ENCODE assay signal across 1 cellular context in the genomic region with DNA sequence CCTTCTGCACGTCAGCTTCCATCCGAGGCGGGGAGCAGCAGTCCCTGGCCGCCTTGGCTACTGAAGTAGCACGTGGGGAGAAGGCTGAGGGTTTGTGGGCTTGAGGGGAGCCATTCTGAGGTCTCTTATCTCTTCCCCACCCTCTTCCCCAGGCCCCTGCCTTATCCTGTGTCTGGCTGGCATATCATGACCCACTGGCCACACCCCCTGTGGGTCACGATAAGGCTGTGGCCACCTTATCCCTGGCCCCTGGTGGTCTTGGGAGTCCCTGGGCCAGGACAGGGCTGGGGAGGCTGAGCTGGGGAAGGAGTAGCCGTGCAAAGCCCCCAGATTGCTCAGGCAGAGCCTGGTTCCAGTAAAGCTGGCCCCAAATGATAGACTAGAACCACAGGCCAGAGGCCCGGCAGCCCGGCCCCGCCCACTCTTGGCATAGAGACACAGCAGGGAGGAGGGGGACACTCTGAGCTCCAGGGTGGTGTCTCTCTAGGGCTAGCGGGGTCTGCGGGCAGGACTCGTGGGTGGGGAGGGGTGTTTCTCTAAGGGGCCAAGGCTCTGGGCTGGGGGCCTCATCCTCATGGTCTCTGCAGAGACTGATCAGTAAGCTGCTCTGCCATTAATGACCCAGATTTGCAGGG.
TF ChIP-seq lines count a peak whose summit lies in the region.

No MANE protein-coding gene starts in this region.

TF ChIP-seq in K562, 482 proteins besides CTCF, POLR2A, EP300 and RAD21:
- TF ChIP-seq SAFB (IDR thresholded peaks at IDR 0.05; ENCODE audit: borderline replicate concordance, low read depth, low read length), result no peak
- TF ChIP-seq CBX5 (IDR thresholded peaks at IDR 0.05; ENCODE audit: borderline replicate concordance, low read depth), result no peak
- TF ChIP-seq PHF21A (IDR thresholded peaks at IDR 0.05; ENCODE audit: borderline replicate concordance, low read depth), result no peak
- TF ChIP-seq CBFA2T2 (conservative IDR thresholded peaks at IDR 0.05), result peak; percentile 52; the same call in 1 of the 2 replicates
- peak; percentile 69 for TF ChIP-seq CBFA2T3 (IDR thresholded peaks at IDR 0.05)
- no peak for TF ChIP-seq MYC (IDR thresholded peaks at IDR 0.05; ENCODE audit: low read depth, low read length)
- no peak for TF ChIP-seq MYC (CRISPR knock-in tag; IDR thresholded peaks at IDR 0.05; ENCODE audit: borderline replicate concordance, low read depth)
- no peak for TF ChIP-seq ZC3H4 (CRISPR knock-in tag; IDR thresholded peaks at IDR 0.05; ENCODE audit: borderline replicate concordance)
- TF ChIP-seq GTF2E2 (tag; IDR thresholded peaks at IDR 0.05), result no peak
- TF ChIP-seq PYGO2 (tag; IDR thresholded peaks at IDR 0.05), result no peak
- TF ChIP-seq ZSCAN29 (IDR thresholded peaks at IDR 0.05), result no peak
- TF ChIP-seq, protein P1, sequence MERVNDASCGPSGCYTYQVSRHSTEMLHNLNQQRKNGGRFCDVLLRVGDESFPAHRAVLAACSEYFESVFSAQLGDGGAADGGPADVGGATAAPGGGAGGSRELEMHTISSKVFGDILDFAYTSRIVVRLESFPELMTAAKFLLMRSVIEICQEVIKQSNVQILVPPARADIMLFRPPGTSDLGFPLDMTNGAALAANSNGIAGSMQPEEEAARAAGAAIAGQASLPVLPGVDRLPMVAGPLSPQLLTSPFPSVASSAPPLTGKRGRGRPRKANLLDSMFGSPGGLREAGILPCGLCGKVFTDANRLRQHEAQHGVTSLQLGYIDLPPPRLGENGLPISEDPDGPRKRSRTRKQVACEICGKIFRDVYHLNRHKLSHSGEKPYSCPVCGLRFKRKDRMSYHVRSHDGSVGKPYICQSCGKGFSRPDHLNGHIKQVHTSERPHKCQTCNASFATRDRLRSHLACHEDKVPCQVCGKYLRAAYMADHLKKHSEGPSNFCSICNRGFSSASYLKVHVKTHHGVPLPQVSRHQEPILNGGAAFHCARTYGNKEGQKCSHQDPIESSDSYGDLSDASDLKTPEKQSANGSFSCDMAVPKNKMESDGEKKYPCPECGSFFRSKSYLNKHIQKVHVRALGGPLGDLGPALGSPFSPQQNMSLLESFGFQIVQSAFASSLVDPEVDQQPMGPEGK (CRISPR knock-in tag; IDR thresholded peaks at IDR 0.05; ENCODE audit: borderline replicate concordance), result no peak
- no peak for TF ChIP-seq NR4A1 (CRISPR knock-in tag; IDR thresholded peaks at IDR 0.05)
- no peak for TF ChIP-seq NR4A1 (tag; IDR thresholded peaks at IDR 0.05)
- TF ChIP-seq ZNF347 (CRISPR knock-in tag; IDR thresholded peaks at IDR 0.05; ENCODE audit: low read depth), result no peak
- no peak for TF ChIP-seq BACH1 (tag; IDR thresholded peaks at IDR 0.05)
- TF ChIP-seq MTA2 (IDR thresholded peaks at IDR 0.05; ENCODE audit: low read depth), result no peak
- TF ChIP-seq ZNF165 (CRISPR knock-in tag; IDR thresholded peaks at IDR 0.05; ENCODE audit: borderline replicate concordance), result no peak
- no peak for TF ChIP-seq KAT8 (IDR thresholded peaks at IDR 0.05; ENCODE audit: low read depth)
- TF ChIP-seq ZBED1 (IDR thresholded peaks at IDR 0.05), result 0 out of 2 replicates have a peak, but pooled peaks have one; percentile 57
- peak; percentile 58 for TF ChIP-seq TCF3 (CRISPR knock-in tag; IDR thresholded peaks at IDR 0.05)
- no peak for TF ChIP-seq MIER1 (IDR thresholded peaks at IDR 0.05; ENCODE audit: low read depth)
- TF ChIP-seq, protein P2, sequence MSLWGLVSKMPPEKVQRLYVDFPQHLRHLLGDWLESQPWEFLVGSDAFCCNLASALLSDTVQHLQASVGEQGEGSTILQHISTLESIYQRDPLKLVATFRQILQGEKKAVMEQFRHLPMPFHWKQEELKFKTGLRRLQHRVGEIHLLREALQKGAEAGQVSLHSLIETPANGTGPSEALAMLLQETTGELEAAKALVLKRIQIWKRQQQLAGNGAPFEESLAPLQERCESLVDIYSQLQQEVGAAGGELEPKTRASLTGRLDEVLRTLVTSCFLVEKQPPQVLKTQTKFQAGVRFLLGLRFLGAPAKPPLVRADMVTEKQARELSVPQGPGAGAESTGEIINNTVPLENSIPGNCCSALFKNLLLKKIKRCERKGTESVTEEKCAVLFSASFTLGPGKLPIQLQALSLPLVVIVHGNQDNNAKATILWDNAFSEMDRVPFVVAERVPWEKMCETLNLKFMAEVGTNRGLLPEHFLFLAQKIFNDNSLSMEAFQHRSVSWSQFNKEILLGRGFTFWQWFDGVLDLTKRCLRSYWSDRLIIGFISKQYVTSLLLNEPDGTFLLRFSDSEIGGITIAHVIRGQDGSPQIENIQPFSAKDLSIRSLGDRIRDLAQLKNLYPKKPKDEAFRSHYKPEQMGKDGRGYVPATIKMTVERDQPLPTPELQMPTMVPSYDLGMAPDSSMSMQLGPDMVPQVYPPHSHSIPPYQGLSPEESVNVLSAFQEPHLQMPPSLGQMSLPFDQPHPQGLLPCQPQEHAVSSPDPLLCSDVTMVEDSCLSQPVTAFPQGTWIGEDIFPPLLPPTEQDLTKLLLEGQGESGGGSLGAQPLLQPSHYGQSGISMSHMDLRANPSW (CRISPR knock-in tag; IDR thresholded peaks at IDR 0.05), result no peak
- TF ChIP-seq TEAD4 (IDR thresholded peaks at IDR 0.05; ENCODE audit: low read length), result 0 out of 2 replicates have a peak, but pooled peaks have one; percentile 29
- TF ChIP-seq TEAD4 (CRISPR knock-in tag; IDR thresholded peaks at IDR 0.05; ENCODE audit: borderline replicate concordance), result no peak
